Comparison of ENCODE assay signal across 8 cellular contexts in genomic region chr6:142155895-142156757, GRCh38. TPM values are rescaled to one million over a fixed set of nuclear protein-coding genes. Genes with fewer than 3 reads are reported as not detected.
DNase-seq lines count a peak whose midpoint lies in the region; ATAC-seq, FAIRE-seq and TF ChIP-seq lines count a peak whose summit lies in the region.

No MANE protein-coding gene starts in this region.

- H3K27me3 ChIP-seq in KMS-11 (ENCODE audit: insufficient read depth, low read depth) = no peaks in the 10 kb centered on the region
- no peaks in the 10 kb centered on the region for H3K27me3 ChIP-seq in keratinocyte (ENCODE audit: control insufficient read depth, extremely low read depth, insufficient read depth, low read length)
- H3K27me3 ChIP-seq in upper lobe of right lung = no peaks in the 10 kb centered on the region

- H3K79me2 ChIP-seq in KMS-11 (ENCODE audit: insufficient read depth, low read depth) = peaks cover 69% of the 10 kb centered on the region
- peaks cover 86% of the 10 kb centered on the region for H3K79me2 ChIP-seq in keratinocyte (ENCODE audit: control insufficient read depth, insufficient read depth, low read length)

- dilution Hi-C loops in keratinocyte (cut with MboI; ENCODE audit: extremely low pct_ligation_motif_present, low sequenced_read_pairs) = no loop called here

- no peak overlapping the region; the same call in 1 of the 2 replicates for H2AFZ ChIP-seq in KMS-11 (ENCODE audit: low read depth)
- H2AFZ ChIP-seq in keratinocyte (ENCODE audit: control insufficient read depth, low read length) = peak overlapping the region; percentile 23

- ATAC-seq in GM18861 (IDR thresholded peaks at IDR 0.05; ENCODE audit: unreplicated experiment) (peak; percentile 73), upper lobe of right lung (peak; percentile 45)

- H3K9me3 ChIP-seq in keratinocyte (ENCODE audit: control insufficient read depth, low read depth, low read length) = no peaks in the 10 kb centered on the region
- no peaks in the 10 kb centered on the region for H3K9me3 ChIP-seq in upper lobe of right lung

- H3K9ac ChIP-seq in KMS-11 (no peak overlapping the region), keratinocyte (ENCODE audit: control insufficient read depth, extremely low read depth, insufficient read depth, low read length) (peak overlapping the region; percentile 8)

- intact Hi-C loops in upper lobe of right lung (cut with DNase I) = no loop called here

- H3K36me3 ChIP-seq in KMS-11 (ENCODE audit: insufficient read depth) (no peaks in the 10 kb centered on the region), keratinocyte (ENCODE audit: control insufficient read depth in 2 of 2, extremely low read depth in 1 of 2, insufficient read depth in 2 of 2, low read length in 2 of 2) (no peaks in the 10 kb centered on the region), upper lobe of right lung (no peaks in the 10 kb centered on the region)

- no peak overlapping the region for H3K4me2 ChIP-seq in KMS-11
- peak overlapping the region; percentile 68 for H3K4me2 ChIP-seq in keratinocyte (ENCODE audit: control insufficient read depth, extremely low read depth, insufficient read depth, low read depth, low read length)

- no peak for FAIRE-seq in keratinocyte (lab: Jason Lieb, UNC)

- H4K20me1 ChIP-seq in KMS-11 (ENCODE audit: insufficient read depth) = 0 out of 2 replicates have a peak, but pooled peaks cover 8% of the 10 kb centered on the region
- H4K20me1 ChIP-seq in keratinocyte (ENCODE audit: control insufficient read depth, extremely low read depth, insufficient read depth, low read length) = no peaks in the 10 kb centered on the region

- peak; percentile 74 for TF ChIP-seq CTCF in KMS-11 (conservative IDR thresholded peaks at IDR 0.05; ENCODE audit: low read depth, low read length)
- peak in 2 of 3 experiments; percentile 14 to 35 for TF ChIP-seq CTCF in keratinocyte (optimal IDR thresholded peaks at IDR 0.05 in 1 of 3, IDR thresholded peaks at IDR 0.05 in 1 of 3, conservative IDR thresholded peaks at IDR 0.05 in 1 of 3; ENCODE audit: extremely low read depth in 1 of 3, insufficient read depth in 2 of 3, low read length in 3 of 3)
- TF ChIP-seq CTCF in upper lobe of right lung (IDR thresholded peaks at IDR 0.05) = peak; percentile 50

- H3K4me1 ChIP-seq in KMS-11 (ENCODE audit: low read depth, poor library complexity, severe bottlenecking) = peaks cover 6% of the 10 kb centered on the region
- peaks cover 6% of the 10 kb centered on the region for H3K4me1 ChIP-seq in keratinocyte (ENCODE audit: control insufficient read depth, extremely low read depth, insufficient read depth, low read length)
- H3K4me1 ChIP-seq in upper lobe of right lung = peaks cover 6% of the 10 kb centered on the region

- H3K4me3 ChIP-seq in KMS-11 (IDR thresholded peaks at IDR 0.05; ENCODE audit: insufficient read depth, low read depth, low read length) (no peak overlapping the region), keratinocyte (ENCODE audit: control insufficient read depth in 2 of 3, extremely low read depth in 1 of 3, insufficient read depth in 2 of 3, low read depth in 1 of 3, low read length in 3 of 3) (peak overlapping the region in 1 of 3 experiments; percentile 16), upper lobe of right lung (no peak overlapping the region)

- DNase-seq in AG20443 (ENCODE audit: low spot score) = peak; percentile 14
- DNase-seq in amniotic epithelial cell (ENCODE audit: low read depth) = peak; percentile 31
- no peak for DNase-seq in keratinocyte (ENCODE audit: low read depth, low spot score)
- DNase-seq in upper lobe of right lung = no peak
- no peak for DNase-seq in activated naive CD4-positive, alpha-beta T cell (lab: John Stamatoyannopoulos, UW)
- DNase-seq in HuH-7.5 (ENCODE audit: low spot score) = no peak

- H3K27ac ChIP-seq in KMS-11 = 0 out of 2 replicates have a peak overlapping the region, but pooled peaks have one; percentile 12
- H3K27ac ChIP-seq in keratinocyte (ENCODE audit: control insufficient read depth, insufficient read depth, low read length) = no peak overlapping the region
- H3K27ac ChIP-seq in upper lobe of right lung = no peak overlapping the region

- H3K9me1 ChIP-seq in keratinocyte (ENCODE audit: control insufficient read depth, extremely low read depth, insufficient read depth, low read length) = no peaks in the 10 kb centered on the region

RNA-seq across cellular contexts. Expression of gene VTA1, which starts 9.1 kb away (rescaled TPM):
- 81.5 to 97.4 TPM (median 97.4 TPM) in 3 replicates for polyA plus RNA-seq in keratinocyte
- 54.9 TPM for polyA plus RNA-seq in keratinocyte (2011; ENCODE audit: low read depth)
- 67.7 and 135 TPM in 2 replicates for polyA plus RNA-seq in keratinocyte (2011; cell fraction: cytosol; rRNA removed)
- polyA plus RNA-seq in keratinocyte (2011; cell fraction: nucleus; rRNA removed) = 61.6 and 64.3 TPM in 2 replicates
- 48.7 and 49.8 TPM in 2 replicates for polyA plus RNA-seq in keratinocyte (2012; ENCODE audit: low replicate concordance)
- 25.1 to 101 TPM (median 79.6 TPM) in 3 replicates for polyA minus RNA-seq in keratinocyte
- 42.0 TPM for polyA minus RNA-seq in keratinocyte (2011; cell fraction: cytosol; rRNA and poly(A)+ RNA removed)
- 29.2 and 49.4 TPM in 2 replicates for polyA minus RNA-seq in keratinocyte (2011; cell fraction: nucleus; rRNA and poly(A)+ RNA removed)
- total RNA-seq in upper lobe of right lung = 31.8 TPM

RNA-seq across cellular contexts. Expression of gene NMBR, which starts 9.2 kb away (rescaled TPM):
- 0.04 TPM in 1 of 3 replicates, not detected in the others for polyA plus RNA-seq in keratinocyte
- polyA plus RNA-seq in keratinocyte (2011; ENCODE audit: low read depth) = not detected
- not detected in 2 replicates for polyA plus RNA-seq in keratinocyte (2011; cell fraction: cytosol; rRNA removed)
- not detected in 2 replicates for polyA plus RNA-seq in keratinocyte (2011; cell fraction: nucleus; rRNA removed)
- not detected in 2 replicates for polyA plus RNA-seq in keratinocyte (2012; ENCODE audit: low replicate concordance)
- not detected in 3 replicates for polyA minus RNA-seq in keratinocyte
- not detected for polyA minus RNA-seq in keratinocyte (2011; cell fraction: cytosol; rRNA and poly(A)+ RNA removed)
- polyA minus RNA-seq in keratinocyte (2011; cell fraction: nucleus; rRNA and poly(A)+ RNA removed) = not detected in 2 replicates
- not detected for total RNA-seq in upper lobe of right lung

RNA-seq across cellular contexts. Expression of gene GJE1, which starts 23.4 kb away (rescaled TPM):
- not detected in 3 replicates for polyA plus RNA-seq in keratinocyte
- polyA plus RNA-seq in keratinocyte (2011; ENCODE audit: low read depth) = not detected
- polyA plus RNA-seq in keratinocyte (2011; cell fraction: cytosol; rRNA removed) = not detected in 2 replicates
- not detected in 2 replicates for polyA plus RNA-seq in keratinocyte (2011; cell fraction: nucleus; rRNA removed)
- not detected in 2 replicates for polyA plus RNA-seq in keratinocyte (2012; ENCODE audit: low replicate concordance)
- not detected in 3 replicates for polyA minus RNA-seq in keratinocyte
- polyA minus RNA-seq in keratinocyte (2011; cell fraction: cytosol; rRNA and poly(A)+ RNA removed) = not detected
- polyA minus RNA-seq in keratinocyte (2011; cell fraction: nucleus; rRNA and poly(A)+ RNA removed) = not detected in 2 replicates
- not detected for total RNA-seq in upper lobe of right lung

Comparison
In these comparisons a context has a peak if more than half of its experiments do, and no peak if none do; other contexts are left out.
1. DNase-seq: peak in AG20443 (single experiment) and amniotic epithelial cell (single experiment); none in keratinocyte (single experiment), upper lobe of right lung (single experiment), activated naive CD4-positive, alpha-beta T cell (0 of 4) and HuH-7.5 (single experiment).
2. Peak in every context shown above with its lines, with median percentiles within 50 percentile points of each other: CTCF ChIP-seq.